1 cellular context compared by ENCODE assay signal in the genomic region with DNA sequence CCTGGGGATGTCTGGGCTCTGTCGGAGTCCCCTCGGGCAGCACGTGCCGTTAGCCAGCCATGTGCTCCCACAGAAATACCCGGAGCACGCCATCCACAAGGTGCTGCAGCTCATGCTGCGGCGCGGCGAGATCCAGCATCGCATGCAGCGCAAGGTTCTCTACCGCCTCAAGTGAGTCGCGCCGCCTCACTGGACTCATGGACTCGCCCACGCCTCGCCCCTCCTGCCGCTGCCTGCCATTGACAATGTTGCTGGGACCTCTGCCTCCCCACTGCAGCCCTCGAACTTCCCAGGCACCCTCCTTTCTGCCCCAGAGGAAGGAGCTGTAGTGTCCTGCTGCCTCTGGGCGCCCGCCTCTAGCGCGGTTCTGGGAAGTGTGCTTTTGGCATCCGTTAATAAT.
TF ChIP-seq lines count a peak whose summit lies in the region.

No MANE protein-coding gene starts in this region.

TF ChIP-seq in IMR-90, 13 proteins besides CTCF, POLR2A, EP300 and RAD21 (continued from another document):
- TF ChIP-seq, protein P1, sequence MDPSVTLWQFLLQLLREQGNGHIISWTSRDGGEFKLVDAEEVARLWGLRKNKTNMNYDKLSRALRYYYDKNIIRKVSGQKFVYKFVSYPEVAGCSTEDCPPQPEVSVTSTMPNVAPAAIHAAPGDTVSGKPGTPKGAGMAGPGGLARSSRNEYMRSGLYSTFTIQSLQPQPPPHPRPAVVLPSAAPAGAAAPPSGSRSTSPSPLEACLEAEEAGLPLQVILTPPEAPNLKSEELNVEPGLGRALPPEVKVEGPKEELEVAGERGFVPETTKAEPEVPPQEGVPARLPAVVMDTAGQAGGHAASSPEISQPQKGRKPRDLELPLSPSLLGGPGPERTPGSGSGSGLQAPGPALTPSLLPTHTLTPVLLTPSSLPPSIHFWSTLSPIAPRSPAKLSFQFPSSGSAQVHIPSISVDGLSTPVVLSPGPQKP (IDR thresholded peaks at IDR 0.05; ENCODE audit: borderline replicate concordance, low read depth, low read length): no peak
- no peak for TF ChIP-seq NFE2L2 (IDR thresholded peaks at IDR 0.05; ENCODE audit: low read depth, low read length)
- TF ChIP-seq BHLHE40 (IDR thresholded peaks at IDR 0.05; ENCODE audit: low read depth, low read length): no peak
- no peak for TF ChIP-seq RFX5 (IDR thresholded peaks at IDR 0.05; ENCODE audit: low read depth, low read length)
- TF ChIP-seq CEBPB (IDR thresholded peaks at IDR 0.05; ENCODE audit: low read depth, low read length): no peak
- TF ChIP-seq MAZ (IDR thresholded peaks at IDR 0.05; ENCODE audit: borderline replicate concordance, low read depth, low read length): no peak
- TF ChIP-seq, protein P2, sequence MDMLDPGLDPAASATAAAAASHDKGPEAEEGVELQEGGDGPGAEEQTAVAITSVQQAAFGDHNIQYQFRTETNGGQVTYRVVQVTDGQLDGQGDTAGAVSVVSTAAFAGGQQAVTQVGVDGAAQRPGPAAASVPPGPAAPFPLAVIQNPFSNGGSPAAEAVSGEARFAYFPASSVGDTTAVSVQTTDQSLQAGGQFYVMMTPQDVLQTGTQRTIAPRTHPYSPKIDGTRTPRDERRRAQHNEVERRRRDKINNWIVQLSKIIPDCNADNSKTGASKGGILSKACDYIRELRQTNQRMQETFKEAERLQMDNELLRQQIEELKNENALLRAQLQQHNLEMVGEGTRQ (IDR thresholded peaks at IDR 0.05; ENCODE audit: low read depth, low read length): no peak
TF ChIP-seq in IMR-90: peak in this region for 0.
